Comparison of ENCODE assay signal across 19 cellular contexts in genomic region chr13:20494656-20495055, GRCh38. TPM values are rescaled to one million over a fixed set of nuclear protein-coding genes. Genes with fewer than 3 reads are reported as not detected.
DNase-seq lines count a peak whose midpoint lies in the region; ATAC-seq, FAIRE-seq and TF ChIP-seq lines count a peak whose summit lies in the region.
"Had no signal": no experiment of that assay in that cellular context is flagged by ENCODE, and none has a peak within 500 bp of the region (broad histone marks: within the 10 kb centered on the region; RNA-seq: fewer than 3 reads in every experiment).

No MANE protein-coding gene starts in this region.

- no peak for TF ChIP-seq POLR2A in GM12878 (IDR thresholded peaks at IDR 0.05; ENCODE audit: low read depth, low read length)

- CTCF ChIA-PET in GM12878 (lab: Yijun Ruan, JAX) = interaction anchor here (0.6 to 8.6 kb wide), 19 partner anchors 11 to 507 kb away, joined by 3 to 127 read pairs (median 4); no protein-coding TSS in a partner anchor

- H2AFZ ChIP-seq in GM12878 (ENCODE audit: control insufficient read depth, low read depth, low read length) (no peak overlapping the region), neuronal stem cell (ENCODE audit: low read length) (no peak overlapping the region), smooth muscle cell (ENCODE audit: low read depth) (no peak overlapping the region)

- peaks cover 9% of the 10 kb centered on the region for H3K79me1 ChIP-seq in neuronal stem cell (ENCODE audit: low read depth, low read length)

- peak; percentile 35 for DNase-seq in ELF-1 (ENCODE audit: low read depth, low spot score)
- no peak for DNase-seq in GM12878 (ENCODE audit: low read depth, low spot score)
- no peak for DNase-seq in neuronal stem cell (ENCODE audit: low spot score)
- no peak for DNase-seq in foreskin melanocyte
- no peak for DNase-seq in smooth muscle cell (lab: John Stamatoyannopoulos, UW; ENCODE audit: unreplicated experiment)
- DNase-seq in germinal center (ENCODE audit: low spot score) = no peak
- DNase-seq: amniotic stem cell, DMS79, NCI-H187 treated with DMSO at 0.1 percent for 48 hours, NCI-H2171, NCI-H510A had no signal

- POLR2A ChIA-PET in GM12878 (lab: Charles Lee) = no interaction called here

- H4K91ac ChIP-seq in neuronal stem cell (ENCODE audit: low read depth, low read length, poor library complexity) = no peak overlapping the region

- H3K27me3 ChIP-seq in BLaER1 (no peaks in the 10 kb centered on the region), GM12878 (replicated peaks in 1 of 2; ENCODE audit: control insufficient read depth in 2 of 2, insufficient read depth in 2 of 2, low read length in 1 of 2) (no peaks in the 10 kb centered on the region), neuronal stem cell (ENCODE audit: control insufficient read depth in 3 of 3, insufficient read depth in 3 of 3, low read depth in 1 of 3, low read length in 3 of 3) (peaks cover 0 to 4% (median 0%) of the 10 kb centered on the region in 3 experiments), smooth muscle cell (ENCODE audit: low read depth) (no peaks in the 10 kb centered on the region)
- H3K27me3 ChIP-seq: brain microvascular endothelial cell, pancreas, tibial artery, vagina had no signal

- H2BK15ac ChIP-seq in neuronal stem cell (ENCODE audit: low read length) = no peak overlapping the region

- H3K18ac ChIP-seq in neuronal stem cell (ENCODE audit: low read length) = no peak overlapping the region

- RAD21 ChIA-PET in GM12878 (lab: Charles Lee; ENCODE audit: unreplicated experiment) = interaction anchor here (3.5 kb wide), 1 partner anchor 333 kb away, joined by 26 read pairs; no protein-coding TSS in a partner anchor

- TF ChIP-seq EP300 in GM12878 (IDR thresholded peaks at IDR 0.05; ENCODE audit: borderline replicate concordance in 1 of 2, control insufficient read depth in 1 of 2, low read depth in 2 of 2, low read length in 2 of 2) = no peak

- no peaks in the 10 kb centered on the region for H3K79me2 ChIP-seq in GM12878 (ENCODE audit: control insufficient read depth, insufficient read depth, low read length)
- no peaks in the 10 kb centered on the region for H3K79me2 ChIP-seq in smooth muscle cell (ENCODE audit: low read depth)

- H2AK5ac ChIP-seq in neuronal stem cell (ENCODE audit: low read depth, low read length) = peak overlapping the region; percentile 73

- H3K9ac ChIP-seq in BLaER1 (no peak overlapping the region; the same call in 1 of the 2 replicates), GM12878 (ENCODE audit: control insufficient read depth, insufficient read depth, low read length) (no peak overlapping the region), neuronal stem cell (ENCODE audit: low read depth, low read length, poor library complexity) (peak overlapping the region; percentile 6), smooth muscle cell (ENCODE audit: low read depth) (no peak overlapping the region)

- H3K4me1 ChIP-seq in BLaER1 = peaks cover 29% of the 10 kb centered on the region
- no peaks in the 10 kb centered on the region for H3K4me1 ChIP-seq in GM12878 (ENCODE audit: control insufficient read depth, insufficient read depth, low read length)
- no peaks in the 10 kb centered on the region for H3K4me1 ChIP-seq in neuronal stem cell (ENCODE audit: control insufficient read depth in 2 of 2, insufficient read depth in 1 of 2, low read depth in 1 of 2, low read length in 2 of 2)
- no peaks in the 10 kb centered on the region for H3K4me1 ChIP-seq in smooth muscle cell (ENCODE audit: low read depth)
- H3K4me1 ChIP-seq: Caco-2, pancreas had no signal

- TF ChIP-seq RAD21 in GM12878 (IDR thresholded peaks at IDR 0.05; ENCODE audit: insufficient read depth, low read depth, low read length) = no peak

- TF ChIP-seq CTCF in GM12878 (IDR thresholded peaks at IDR 0.05 in 2 of 3, conservative IDR thresholded peaks at IDR 0.05 in 1 of 3; ENCODE audit: control insufficient read depth in 2 of 3, extremely low read depth in 1 of 3, insufficient read depth in 1 of 3, low read depth in 3 of 3, low read length in 3 of 3) = no peak
- no peak for TF ChIP-seq CTCF in smooth muscle cell (IDR thresholded peaks at IDR 0.05; ENCODE audit: borderline replicate concordance, insufficient read depth, poor library complexity, severe bottlenecking)

- in situ Hi-C loops in GM12878 (cut with MboI) = loop anchor here (5.0 kb wide), 2 partner anchors 213 to 433 kb away; no protein-coding TSS in a partner anchor

- no peak overlapping the region for H4K8ac ChIP-seq in neuronal stem cell (ENCODE audit: low read depth, low read length)

- H3F3A ChIP-seq in smooth muscle cell (ENCODE audit: low read depth) = no peaks in the 10 kb centered on the region

- H4K20me1 ChIP-seq in BLaER1 (no peaks in the 10 kb centered on the region), GM12878 (ENCODE audit: control insufficient read depth, insufficient read depth) (no peaks in the 10 kb centered on the region), smooth muscle cell (ENCODE audit: low read depth) (no peaks in the 10 kb centered on the region)

- H2BK120ac ChIP-seq in neuronal stem cell (ENCODE audit: low read depth, low read length) = no peak overlapping the region

- H3K27ac ChIP-seq in BLaER1 (no peak overlapping the region), GM12878 (ENCODE audit: control insufficient read depth, insufficient read depth) (no peak overlapping the region), neuronal stem cell (replicated peaks; ENCODE audit: low read length) (no peak overlapping the region), smooth muscle cell (ENCODE audit: low read depth) (no peak overlapping the region)
- H3K27ac ChIP-seq: brain microvascular endothelial cell, C4-2B, pancreas, tibial artery had no signal

- WGBS in GM12878 (ENCODE audit: insufficient coverage, insufficient replicate concordance, low lambda C conversion rate, missing lambda C conversion rate) = 46% methylated on average over 8 of the region's 8 CpGs
- WGBS in neuronal stem cell (ENCODE audit: extremely low coverage in 2 of 2, insufficient read length in 2 of 2, insufficient replicate concordance in 1 of 2), 2 donors = no CpG with 5 or more reads among the region's 8 CpGs
- WGBS in smooth muscle cell (ENCODE audit: low lambda C conversion rate) = 51% methylated on average over 8 of the region's 8 CpGs

- SMC1A ChIA-PET in GM12878 (lab: Charles Lee; ENCODE audit: uncharacterized antibody, unreplicated experiment) = interaction anchor here (1.0 to 4.2 kb wide), 6 partner anchors 29 to 431 kb away, joined by 3 to 19 read pairs (median 6); no protein-coding TSS in a partner anchor

- H2BK5ac ChIP-seq in neuronal stem cell (ENCODE audit: low read length) = no peak overlapping the region

- ATAC-seq in GM12878 = peak; percentile 32

- H3K4me2 ChIP-seq in BLaER1 = peak overlapping the region; percentile 50
- H3K4me2 ChIP-seq in GM12878 (ENCODE audit: control insufficient read depth, insufficient read depth) = no peak overlapping the region
- no peak overlapping the region for H3K4me2 ChIP-seq in neuronal stem cell (ENCODE audit: insufficient read depth, low read length, poor library complexity, severe bottlenecking)
- no peak overlapping the region for H3K4me2 ChIP-seq in smooth muscle cell

- H3K4me3 ChIP-seq in BLaER1 (no peak overlapping the region), GM12878 (no peak overlapping the region), neuronal stem cell (ENCODE audit: low read length in 2 of 2) (no peak overlapping the region), smooth muscle cell (no peak overlapping the region)
- H3K4me3 ChIP-seq: K562, tibial artery, vagina had no signal

- no peak overlapping the region for H3K4ac ChIP-seq in neuronal stem cell (ENCODE audit: low read length)

- intact Hi-C loops in GM12878 (cut with micrococcal nuclease; ENCODE audit: unreplicated experiment) = loop anchor here (1.0 to 10.0 kb wide), 6 partner anchors 58 to 983 kb away; partner anchors contain the start of genes EEF1AKMT1 and IL17D

- no peak overlapping the region for H2BK12ac ChIP-seq in neuronal stem cell (ENCODE audit: low read length)

- H3K14ac ChIP-seq in neuronal stem cell (ENCODE audit: low read length) = no peak overlapping the region

- H3K9me3 ChIP-seq in BLaER1 (peaks cover 10% of the 10 kb centered on the region), GM12878 (replicated peaks; ENCODE audit: control insufficient read depth, insufficient read depth, low read length) (no peaks in the 10 kb centered on the region), neuronal stem cell (replicated peaks in 1 of 2; ENCODE audit: control insufficient read depth in 2 of 2, insufficient read depth in 1 of 2, low read depth in 1 of 2, low read length in 2 of 2) (peaks cover under 1 to 8% of the 10 kb centered on the region in 2 donors), smooth muscle cell (replicated peaks; ENCODE audit: low read depth) (no peaks in the 10 kb centered on the region)
- H3K9me3 ChIP-seq: Caco-2, pancreas, tibial artery, vagina had no signal

- FAIRE-seq in GM12878 (lab: Jason Lieb, UNC) = no peak

- no peak overlapping the region for H3K23ac ChIP-seq in neuronal stem cell (ENCODE audit: low read depth, low read length, poor library complexity)

- H3K36me3 ChIP-seq in BLaER1 = no peaks in the 10 kb centered on the region
- no peaks in the 10 kb centered on the region for H3K36me3 ChIP-seq in GM12878 (ENCODE audit: control insufficient read depth in 2 of 2, insufficient read depth in 2 of 2, low read length in 1 of 2)
- peaks cover 0 to 2% of the 10 kb centered on the region in 2 donors for H3K36me3 ChIP-seq in neuronal stem cell (replicated peaks in 1 of 2; ENCODE audit: control insufficient read depth in 2 of 2, insufficient read depth in 2 of 2, low read length in 2 of 2)
- no peaks in the 10 kb centered on the region for H3K36me3 ChIP-seq in smooth muscle cell (ENCODE audit: low read depth)
- H3K36me3 ChIP-seq: brain microvascular endothelial cell, pancreas, tibial artery, vagina had no signal

- no TSS peak for BruUV-seq in GM12878 (replicated peaks; lab: Mats Ljungman, UMichigan)

RNA-seq across cellular contexts. Expression of gene CRYL1, which starts 31.0 kb away (rescaled TPM):
- 24.8 and 28.0 TPM in 2 replicates for total RNA-seq in GM12878 (2013; cell fraction: nucleolus; rRNA removed)
- total RNA-seq in GM12878 (2014; rRNA removed) (11.3 and 11.5 TPM in 2 replicates), GM12878 (2014; rRNA removed; fragmentation: Illumina TruSeq; extraction: Trizol) (7.3 and 7.5 TPM in 2 replicates), GM12878 (2021) (10.4 and 10.7 TPM in 2 replicates), smooth muscle cell (6.5 and 13.6 TPM in 2 replicates)
- 12.6 TPM for polyA plus RNA-seq in GM12878 (2011; ENCODE audit: low read depth)
- polyA plus RNA-seq in GM12878 (2011; rRNA removed) (33.7 and 36.7 TPM in 2 replicates), GM12878 (2014; fragmentation: Illumina TruSeq; extraction: Trizol) (8.0 and 12.9 TPM in 2 replicates), GM12878 (2014; fragmentation: Nextera tagmentation; extraction: Ambion mirVana) (1 to 10 TPM; 5.5 to 7.9 TPM), GM12878 (2014; rRNA removed) (11.6 and 13.8 TPM in 2 replicates), GM12878 (2016; fragmentation: Nextera tagmentation; extraction: Ambion mirVana) (10 to 100 TPM; 13.0 to 13.8 TPM), smooth muscle cell (7.2 and 12.4 TPM in 2 replicates)
- polyA plus RNA-seq in GM12878 (2011; cell fraction: cytosol; rRNA removed) = 38.7 and 51.2 TPM in 2 replicates
- polyA plus RNA-seq in GM12878 (2011; cell fraction: nucleus; rRNA removed) = 19.9 and 25.2 TPM in 2 replicates
- polyA plus RNA-seq in GM12878 (2012) = 13.4 and 17.8 TPM in 2 replicates
- polyA minus RNA-seq in GM12878 (2011; rRNA and poly(A)+ RNA removed) = 27.8 and 30.2 TPM in 2 replicates
- 4.9 and 6.0 TPM in 2 replicates for polyA minus RNA-seq in GM12878 (2011; cell fraction: cytosol; rRNA and poly(A)+ RNA removed)
- 7.1 and 8.6 TPM in 2 replicates for polyA minus RNA-seq in GM12878 (2011; cell fraction: nucleus; rRNA and poly(A)+ RNA removed)
- polyA plus RNA-seq in neuronal stem cell (2013, experiment 1 of 2) = 4.4 TPM
- 4.2 TPM for polyA plus RNA-seq in neuronal stem cell (2013, experiment 2 of 2)
